22 cellular contexts compared by ENCODE assay signal in genomic region chr17:3582921-3583320, GRCh38.
"Had no signal": no experiment of that assay in that cellular context is flagged by ENCODE, and none has a peak within 500 bp of the region (broad histone marks: within the 10 kb centered on the region; RNA-seq: fewer than 3 reads in every experiment).

No MANE protein-coding gene starts in this region.

- H3K4me1 ChIP-seq: breast epithelium, colonic mucosa, esophagus muscularis mucosa, heart left ventricle, prostate gland, right atrium auricular region, tibial artery, uterus had no signal

- H3K27me3 ChIP-seq: breast epithelium, colonic mucosa, esophagus muscularis mucosa, heart left ventricle, ovary, right atrium auricular region, tibial artery, uterus had no signal

- H3K27ac ChIP-seq: breast epithelium, colonic mucosa, esophagus muscularis mucosa, heart left ventricle, ovary, prostate gland, right atrium auricular region, tibial artery, uterus had no signal

- ATAC-seq: heart left ventricle; left colon; naive thymus-derived CD8-positive, alpha-beta T cell; T-helper 17 cell had no signal

- H3K36me3 ChIP-seq: breast epithelium, colonic mucosa, ovary, prostate gland, uterus had no signal

- H3K9me3 ChIP-seq: breast epithelium, colonic mucosa, esophagus muscularis mucosa, heart left ventricle, ovary, prostate gland, right atrium auricular region, tibial artery, uterus had no signal

- DNase-seq: activated CD4-positive, alpha-beta memory T cell treated with anti-CD3 and anti-CD28 coated beads for 36 hours; activated CD4-positive, alpha-beta T cell treated with anti-CD3 and anti-CD28 coated beads for 48 hours; activated naive CD4-positive, alpha-beta T cell treated with Interleukin-2 at 50 U/mL for 16 hours; activated naive CD8-positive, alpha-beta T cell treated with anti-CD3 and anti-CD28 coated beads, Interleukin-2, amount 10 ng/mL, durations not matched to agents 7 days and 5 days; activated T-cell treated with anti-CD3 and anti-CD28 coated beads, Interleukin-2, amount 50 U/mL, for 48 hours; amniotic stem cell; colonic mucosa; heart left ventricle; islet precursor cell; left colon; mammary epithelial cell; naive thymus-derived CD8-positive, alpha-beta T cell; ovary; stimulated activated CD4-positive, alpha-beta T cell treated with anti-CD3 and anti-CD28 coated beads, Interleukin-4, amount 100 ng/mL, for 4 hours; substantia nigra; T-helper 17 cell; tibial artery; uterus had no signal

- H3K4me3 ChIP-seq: breast epithelium, colonic mucosa, esophagus muscularis mucosa, heart left ventricle, ovary, prostate gland, right atrium auricular region, tibial artery, uterus had no signal
